10 cellular contexts compared by ENCODE assay signal in the genomic region with DNA sequence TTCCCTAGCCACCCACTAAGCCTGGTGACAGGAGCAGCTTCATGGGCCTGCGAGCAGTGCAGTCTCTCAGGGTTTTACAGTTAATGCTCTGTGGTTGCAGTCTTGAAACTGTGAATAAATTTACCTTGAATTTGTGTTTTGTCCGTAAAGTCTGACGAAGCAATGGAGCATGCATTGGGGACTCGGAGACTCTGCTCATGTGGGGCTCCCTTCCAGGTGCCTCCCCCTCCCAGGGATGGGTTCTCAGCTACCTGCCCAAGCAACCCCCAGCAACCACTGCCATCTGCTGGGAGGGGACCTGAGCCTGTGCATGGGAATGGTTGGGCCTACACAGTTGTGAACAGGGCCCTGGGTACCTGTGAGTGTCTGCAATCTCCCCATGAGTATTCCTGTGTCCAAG. TPM values are rescaled to one million over a fixed set of nuclear protein-coding genes. Genes with fewer than 3 reads are reported as not detected.
A peak's percentile ranks its signal among the peaks of the same experiment; 100 is the strongest.
DNase-seq lines count a peak whose midpoint lies in the region; ATAC-seq, FAIRE-seq and TF ChIP-seq lines count a peak whose summit lies in the region.
"Had no signal": no experiment of that assay in that cellular context is flagged by ENCODE, and none has a peak within 500 bp of the region (broad histone marks: within the 10 kb centered on the region; RNA-seq: fewer than 3 reads in every experiment).

No MANE protein-coding gene starts in this region.

- peaks cover 0 to 4% (median 0%) of the 10 kb centered on the region in 8 donors for H3K9me3 Mint-ChIP-seq in CD4-positive, alpha-beta memory T cell

- CTCF ChIA-PET in CD4-positive, alpha-beta memory T cell (lab: Charles Lee; ENCODE audit: partially characterized antibody) = interaction anchor here (1.1 to 13.2 kb wide), 17 partner anchors 12 to 149 kb away, joined by 3 to 134 read pairs (median 6); a partner anchor contains a TSS
- CTCF ChIA-PET in GM12878 (lab: Yijun Ruan, JAX) = interaction anchor here (0.9 to 15.9 kb wide), 20 partner anchors 7 to 150 kb away, joined by 3 to 250 read pairs (median 6); a partner anchor contains a TSS

- BruUV-seq in GM12878 (replicated peaks; lab: Mats Ljungman, UMichigan) = no TSS peak

- no peaks in the 10 kb centered on the region for H3K36me3 ChIP-seq in CD4-positive, alpha-beta memory T cell (ENCODE audit: insufficient read depth, low read length)
- H3K36me3 ChIP-seq in GM12878 (ENCODE audit: control insufficient read depth in 2 of 2, insufficient read depth in 2 of 2, low read length in 1 of 2) = no peaks in the 10 kb centered on the region

- TF ChIP-seq EP300 in GM12878 (IDR thresholded peaks at IDR 0.05; ENCODE audit: borderline replicate concordance in 1 of 2, control insufficient read depth in 1 of 2, low read depth in 2 of 2, low read length in 2 of 2) = no peak

- ATAC-seq in GM18868 (IDR thresholded peaks at IDR 0.05; ENCODE audit: unreplicated experiment) = peak; percentile 19
- peak; percentile 21 for ATAC-seq in HG03175 (IDR thresholded peaks at IDR 0.05; ENCODE audit: unreplicated experiment)
- ATAC-seq in GM12878 = peak; percentile 36
- no peak for ATAC-seq in left colon

- peak overlapping the region; percentile 97 for H3K4me2 ChIP-seq in GM12878 (ENCODE audit: control insufficient read depth, insufficient read depth)

- peak; percentile 7 to 30 (median 30); a peak in 2 of 6 replicates for TF ChIP-seq CTCF in GM12878 (IDR thresholded peaks at IDR 0.05 in 2 of 3, conservative IDR thresholded peaks at IDR 0.05 in 1 of 3; ENCODE audit: control insufficient read depth in 2 of 3, extremely low read depth in 1 of 3, insufficient read depth in 1 of 3, low read depth in 3 of 3, low read length in 3 of 3)

- RAD21 ChIA-PET in GM12878 (lab: Charles Lee; ENCODE audit: unreplicated experiment) = interaction anchor here (1.2 to 15.0 kb wide), 15 partner anchors 14 to 150 kb away, joined by 3 to 293 read pairs (median 8); a partner anchor contains a TSS

- POLR2A ChIA-PET in CD4-positive, alpha-beta memory T cell (lab: Charles Lee; ENCODE audit: partially characterized antibody) = interaction anchor here (0.8 to 22.3 kb wide), 23 partner anchors 10 to 123 kb away, joined by 3 to 575 read pairs (median 10); a partner anchor contains a TSS
- POLR2A ChIA-PET in GM12878 (lab: Charles Lee) = interaction anchor here (0.8 to 13.4 kb wide), 8 partner anchors 8 to 120 kb away, joined by 3 to 165 read pairs (median 5); a partner anchor contains a TSS

- peak; percentile 55 for TF ChIP-seq RAD21 in GM12878 (IDR thresholded peaks at IDR 0.05; ENCODE audit: insufficient read depth, low read depth, low read length)

- H3K27me3 Mint-ChIP-seq in CD4-positive, alpha-beta memory T cell = no peaks in the 10 kb centered on the region

- peaks cover 2 to 3% of the 10 kb centered on the region in 2 donors for H3K36me3 Mint-ChIP-seq in CD4-positive, alpha-beta memory T cell

- H3K27ac ChIP-seq in CD4-positive, alpha-beta memory T cell (ENCODE audit: low read depth, low read length) = peak overlapping the region; percentile 49
- peak overlapping the region; percentile 77 for H3K27ac ChIP-seq in GM12878 (ENCODE audit: control insufficient read depth, insufficient read depth)

- H3K27me3 ChIP-seq in CD4-positive, alpha-beta memory T cell (ENCODE audit: insufficient read depth, low read length) = no peaks in the 10 kb centered on the region
- H3K27me3 ChIP-seq in GM12878 (replicated peaks in 1 of 2; ENCODE audit: control insufficient read depth in 2 of 2, insufficient read depth in 2 of 2, low read length in 1 of 2) = no peaks in the 10 kb centered on the region

- peak overlapping the region in 7 of 8 donors; percentile 52 to 93 (median 66) for H3K4me3 Mint-ChIP-seq in CD4-positive, alpha-beta memory T cell

- peak overlapping the region; percentile 9; the same call in 1 of the 2 replicates for H3K9ac ChIP-seq in GM12878 (ENCODE audit: control insufficient read depth, insufficient read depth, low read length)

- H2AFZ ChIP-seq in GM12878 (ENCODE audit: control insufficient read depth, low read depth, low read length) = no peak overlapping the region

- intact Hi-C loops in CD4-positive, alpha-beta memory T cell (cut with micrococcal nuclease) = loop anchor here (2.0 to 5.0 kb wide), 2 partner anchors 17 to 126 kb away; no protein-coding TSS in a partner anchor
- intact Hi-C loops in GM12878 (cut with micrococcal nuclease; ENCODE audit: unreplicated experiment) = loop anchor here (2.0 kb wide), 1 partner anchor 63 kb away; no protein-coding TSS in a partner anchor
- intact Hi-C loops in left colon (cut with DNase I, micrococcal nuclease) = no loop called here

- no peak for TF ChIP-seq POLR2A in GM12878 (IDR thresholded peaks at IDR 0.05; ENCODE audit: low read depth, low read length)

- H3K9me3 ChIP-seq in CD4-positive, alpha-beta memory T cell (ENCODE audit: control insufficient read depth in 1 of 2, low read length in 2 of 2) = no peaks in the 10 kb centered on the region
- peaks cover 7% of the 10 kb centered on the region for H3K9me3 ChIP-seq in GM12878 (replicated peaks; ENCODE audit: control insufficient read depth, insufficient read depth, low read length)

- DNase-seq in CD4-positive, alpha-beta memory T cell = peak in 1 of 5 donors; percentile 38
- DNase-seq in GM12878 (ENCODE audit: low read depth, low spot score) (no peak), left colon (no peak), AG08396 (ENCODE audit: low spot score) (no peak), NCI-H1694 (lab: John Stamatoyannopoulos, UW) (no peak)
- DNase-seq in stimulated activated naive CD4-positive, alpha-beta T cell (lab: John Stamatoyannopoulos, UW) = no peak
- DNase-seq: head of caudate nucleus, NCI-H226 had no signal

- SMC1A ChIA-PET in GM12878 (lab: Charles Lee; ENCODE audit: uncharacterized antibody, unreplicated experiment) = interaction anchor here (0.5 to 18.0 kb wide), 20 partner anchors 9 to 148 kb away, joined by 3 to 356 read pairs (median 12); a partner anchor contains a TSS

- FAIRE-seq in GM12878 (lab: Jason Lieb, UNC) = peak; percentile 41

- H3K4me1 Mint-ChIP-seq in CD4-positive, alpha-beta memory T cell = peaks cover 78 to 100% (median 89%) of the 10 kb centered on the region in 4 donors

- H3K79me2 ChIP-seq in GM12878 (ENCODE audit: control insufficient read depth, insufficient read depth, low read length) = no peaks in the 10 kb centered on the region

- no peaks in the 10 kb centered on the region for H4K20me1 ChIP-seq in GM12878 (ENCODE audit: control insufficient read depth, insufficient read depth)

- peaks cover 99% of the 10 kb centered on the region for H3K4me1 ChIP-seq in CD4-positive, alpha-beta memory T cell (ENCODE audit: insufficient read depth, low read length)
- peaks cover 88% of the 10 kb centered on the region for H3K4me1 ChIP-seq in GM12878 (ENCODE audit: control insufficient read depth, insufficient read depth, low read length)

- WGBS in GM12878 (ENCODE audit: insufficient coverage, insufficient replicate concordance, low lambda C conversion rate, missing lambda C conversion rate) = 1% methylated on average over 4 of the region's 4 CpGs

- in situ Hi-C loops in GM12878 (cut with MboI) = no loop called here

- no peak overlapping the region for H3K4me3 ChIP-seq in CD4-positive, alpha-beta memory T cell (ENCODE audit: low read length in 2 of 2)
- peak overlapping the region; percentile 31; the same call in 1 of the 2 replicates for H3K4me3 ChIP-seq in GM12878

- H3K27ac Mint-ChIP-seq in CD4-positive, alpha-beta memory T cell = peak overlapping the region; percentile 96 to 97 (median 97)

TF ChIP-seq in GM12878, 131 proteins besides CTCF, POLR2A, EP300 and RAD21 (continues in another document):
- TF ChIP-seq MTA3 (IDR thresholded peaks at IDR 0.05; ENCODE audit: borderline replicate concordance, low read length) (no peak), CBX5 (IDR thresholded peaks at IDR 0.05; ENCODE audit: low read depth) (no peak), NFIC (IDR thresholded peaks at IDR 0.05; ENCODE audit: low read depth, low read length) (0 out of 2 replicates have a peak, but pooled peaks have one; percentile 18), MXI1 (IDR thresholded peaks at IDR 0.05; ENCODE audit: low read depth, low read length) (no peak)
- TF ChIP-seq, protein P1, sequence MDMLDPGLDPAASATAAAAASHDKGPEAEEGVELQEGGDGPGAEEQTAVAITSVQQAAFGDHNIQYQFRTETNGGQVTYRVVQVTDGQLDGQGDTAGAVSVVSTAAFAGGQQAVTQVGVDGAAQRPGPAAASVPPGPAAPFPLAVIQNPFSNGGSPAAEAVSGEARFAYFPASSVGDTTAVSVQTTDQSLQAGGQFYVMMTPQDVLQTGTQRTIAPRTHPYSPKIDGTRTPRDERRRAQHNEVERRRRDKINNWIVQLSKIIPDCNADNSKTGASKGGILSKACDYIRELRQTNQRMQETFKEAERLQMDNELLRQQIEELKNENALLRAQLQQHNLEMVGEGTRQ (IDR thresholded peaks at IDR 0.05; ENCODE audit: borderline replicate concordance, low read depth, low read length) = no peak

RNA-seq across cellular contexts. Expression of a gene that starts 36.3 kb away (rescaled TPM):
- total RNA-seq in CD4-positive, alpha-beta memory T cell = 100 to 1,000 TPM; 474 to 479 TPM
- 100 to 1,000 TPM; 116 to 288 TPM for polyA plus RNA-seq in CD4-positive, alpha-beta memory T cell
- 250 and 261 TPM in 2 replicates for total RNA-seq in GM12878 (2013; cell fraction: nucleolus; rRNA removed)
- 101 and 104 TPM in 2 replicates for total RNA-seq in GM12878 (2014; rRNA removed)
- total RNA-seq in GM12878 (2014; rRNA removed; fragmentation: Illumina TruSeq; extraction: Trizol) = 69.5 and 70.2 TPM in 2 replicates
- total RNA-seq in GM12878 (2021) = 125 and 131 TPM in 2 replicates
- polyA plus RNA-seq in GM12878 (2011; ENCODE audit: low read depth) = 23.9 TPM
- polyA plus RNA-seq in GM12878 (2011; rRNA removed) = 58.5 and 61.7 TPM in 2 replicates
- polyA plus RNA-seq in GM12878 (2011; cell fraction: cytosol; rRNA removed) = 60.4 and 68.7 TPM in 2 replicates
- 76.4 and 80.1 TPM in 2 replicates for polyA plus RNA-seq in GM12878 (2011; cell fraction: nucleus; rRNA removed)
- polyA plus RNA-seq in GM12878 (2012) = 30.9 and 31.5 TPM in 2 replicates
- polyA plus RNA-seq in GM12878 (2014; fragmentation: Illumina TruSeq; extraction: Trizol) = 73.0 and 73.8 TPM in 2 replicates
- polyA plus RNA-seq in GM12878 (2014; fragmentation: Nextera tagmentation; extraction: Ambion mirVana) = 10 to 100 TPM; 27.2 to 29.8 TPM
- 60.3 and 64.2 TPM in 2 replicates for polyA plus RNA-seq in GM12878 (2014; rRNA removed)
- 10 to 100 TPM; 82.5 to 95.3 TPM for polyA plus RNA-seq in GM12878 (2016; fragmentation: Nextera tagmentation; extraction: Ambion mirVana)
- 133 and 138 TPM in 2 replicates for polyA minus RNA-seq in GM12878 (2011; rRNA and poly(A)+ RNA removed)
- polyA minus RNA-seq in GM12878 (2011; cell fraction: cytosol; rRNA and poly(A)+ RNA removed) = 59.5 and 62.5 TPM in 2 replicates
- 108 and 193 TPM in 2 replicates for polyA minus RNA-seq in GM12878 (2011; cell fraction: nucleus; rRNA and poly(A)+ RNA removed)
- total RNA-seq in left colon = 10 to 100 TPM in 1 of 2 donors, 1 to 10 TPM in 1; 5.6 to 11.2 TPM

Comparison
In these comparisons a context has a peak if more than half of its experiments do, and no peak if none do; other contexts are left out.
1. RNA of a gene that starts 36.3 kb away (total RNA-seq): 474 to 479 TPM in CD4-positive, alpha-beta memory T cell and 69.5 to 261 TPM in GM12878; 5.6 to 11.2 TPM in left colon; every median in the first group is over 4 times any median in the second.
2. intact Hi-C loops: an anchor here in CD4-positive, alpha-beta memory T cell (2.0 to 5.0 kb wide) and GM12878 (2.0 kb wide); none called in left colon.